In the genomic region with DNA sequence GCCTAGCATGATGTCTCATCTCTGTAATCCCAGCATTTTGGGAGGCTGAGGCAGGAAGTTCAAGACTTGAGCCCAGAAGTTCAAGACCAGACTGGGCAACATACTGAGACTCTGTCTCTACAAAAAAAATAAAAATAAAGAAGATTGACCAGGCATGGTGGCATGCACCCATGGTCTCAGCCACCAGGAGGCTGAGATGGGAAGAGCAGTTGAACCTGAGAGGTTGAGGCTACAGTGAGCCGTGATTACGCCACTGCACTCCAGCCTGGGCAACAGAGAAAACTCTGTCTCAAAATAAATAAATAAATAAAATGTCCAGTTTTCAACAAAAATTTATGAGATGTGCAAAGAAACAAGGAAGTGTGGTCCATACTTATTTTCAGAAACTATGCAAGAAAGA, we compare ENCODE assay signal across 19 cellular contexts. TPM values are rescaled to one million over a fixed set of nuclear protein-coding genes. Genes with fewer than 3 reads are reported as not detected.
DNase-seq lines count a peak whose midpoint lies in the region; ATAC-seq and TF ChIP-seq lines count a peak whose summit lies in the region.
"Had no signal": no experiment of that assay in that cellular context is flagged by ENCODE, and none has a peak within 500 bp of the region (broad histone marks: within the 10 kb centered on the region; RNA-seq: fewer than 3 reads in every experiment).

No MANE protein-coding gene starts in this region.

- H3K36me3 ChIP-seq in GM23248 (ENCODE audit: low read depth) (no peaks in the 10 kb centered on the region), WERI-Rb-1 (no peaks in the 10 kb centered on the region)
- H3K36me3 ChIP-seq: ascending aorta, left lung, right atrium auricular region had no signal

- H3K9ac ChIP-seq in GM23248 = no peak overlapping the region

- no peak overlapping the region for H3K4me2 ChIP-seq in GM23248 (ENCODE audit: unreplicated experiment)

- H3K9me3 ChIP-seq in GM23248 (ENCODE audit: low read depth) (no peaks in the 10 kb centered on the region), WERI-Rb-1 (ENCODE audit: severe bottlenecking) (no peaks in the 10 kb centered on the region)
- H3K9me3 ChIP-seq: ascending aorta, left lung, tibial artery had no signal

- no peaks in the 10 kb centered on the region for H3K9me2 ChIP-seq in GM23248 (ENCODE audit: insufficient read depth)

- no peak for ATAC-seq in activated CD8-positive, alpha-beta T cell treated with anti-CD3 and anti-CD28 coated beads for 36 hours
- ATAC-seq in GM19452 (IDR thresholded peaks at IDR 0.05; ENCODE audit: unreplicated experiment) = no peak
- ATAC-seq: left lung, Right ventricle myocardium inferior had no signal

- peak; percentile 14 for DNase-seq in GM23248
- no peak for DNase-seq in WERI-Rb-1
- no peak for DNase-seq in foreskin fibroblast
- DNase-seq in UCSD-AML1 (lab: John Stamatoyannopoulos, UW; ENCODE audit: unreplicated experiment) = no peak
- no peak for DNase-seq in islet precursor cell
- no peak for DNase-seq in activated CD8-positive, alpha-beta T cell treated with anti-CD3 and anti-CD28 coated beads for 36 hours
- DNase-seq: activated naive CD4-positive, alpha-beta T cell treated with anti-CD3 and anti-CD28 coated beads for 36 hours; cortex of kidney; left lung; NCI-H2029; NCI-H446; stimulated activated naive CD4-positive, alpha-beta T cell treated with Interleukin-2 at 50 U/mL for 16 hours; tibial artery had no signal

- H3K36me3 Mint-ChIP-seq in activated CD8-positive, alpha-beta T cell treated with anti-CD3 and anti-CD28 coated beads for 36 hours (ENCODE audit: low read depth) = no peaks in the 10 kb centered on the region

- H3K27ac ChIP-seq in 22Rv1 (no peak overlapping the region), GM23248 (no peak overlapping the region), WERI-Rb-1 (no peak overlapping the region)
- H3K27ac ChIP-seq: ascending aorta, left lung, right atrium auricular region, tibial artery had no signal

- POLR2A ChIA-PET in activated CD8-positive, alpha-beta T cell treated with anti-CD3 and anti-CD28 coated beads for 36 hours (lab: Charles Lee) = no interaction called here

- peaks cover 6% of the 10 kb centered on the region for H3K27me3 Mint-ChIP-seq in activated CD8-positive, alpha-beta T cell treated with anti-CD3 and anti-CD28 coated beads for 36 hours

- no peak overlapping the region for H2AFZ ChIP-seq in GM23248

- CTCF ChIA-PET in activated CD8-positive, alpha-beta T cell treated with anti-CD3 and anti-CD28 coated beads for 36 hours (lab: Charles Lee) = interaction anchor here (1.0 kb wide), 1 partner anchor 48 kb away, joined by 3 read pairs; no protein-coding TSS in a partner anchor

- no peak overlapping the region for H3K27ac Mint-ChIP-seq in activated CD8-positive, alpha-beta T cell treated with anti-CD3 and anti-CD28 coated beads for 36 hours
- H3K27ac Mint-ChIP-seq: activated naive CD4-positive, alpha-beta T cell treated with anti-CD3 and anti-CD28 coated beads for 36 hours had no signal

- in situ Hi-C loops in GM23248 (cut with MboI) = no loop called here

- intact Hi-C loops in activated CD8-positive, alpha-beta T cell treated with anti-CD3 and anti-CD28 coated beads for 36 hours (cut with micrococcal nuclease) = no loop called here

- H3K4me1 ChIP-seq in GM23248 (ENCODE audit: insufficient read depth) = peaks cover 17% of the 10 kb centered on the region
- H3K4me1 ChIP-seq: ascending aorta, Caco-2, left lung, right atrium auricular region, tibial artery had no signal

- no peaks in the 10 kb centered on the region for H3K79me2 ChIP-seq in GM23248 (ENCODE audit: insufficient read depth)

- peak; percentile 20; the same call in 1 of the 2 replicates for TF ChIP-seq CTCF in 22Rv1 (IDR thresholded peaks at IDR 0.05)
- TF ChIP-seq CTCF in WERI-Rb-1 (IDR thresholded peaks at IDR 0.05; ENCODE audit: low read depth, low read length) = peak; percentile 24; the same call in 1 of the 2 replicates
- peak; percentile 8 for TF ChIP-seq CTCF in foreskin fibroblast (IDR thresholded peaks at IDR 0.05; ENCODE audit: low read depth, low read length)
- no peak for TF ChIP-seq CTCF in activated CD8-positive, alpha-beta T cell treated with anti-CD3 and anti-CD28 coated beads for 36 hours (IDR thresholded peaks at IDR 0.05)

- H3K4me3 ChIP-seq in GM23248 (no peak overlapping the region), WERI-Rb-1 (ENCODE audit: low read depth, low read length) (no peak overlapping the region), foreskin fibroblast (ENCODE audit: low read depth in 1 of 2, low read length in 2 of 2) (no peak overlapping the region)
- H3K4me3 ChIP-seq: ascending aorta, left lung, right atrium auricular region, tibial artery had no signal

- 91 to 98% methylated on average over 2 of the region's 2 CpGs for WGBS in GM23248 (ENCODE audit: low coverage in 1 of 2, low lambda C conversion rate in 2 of 2, missing lambda C conversion rate in 2 of 2), 2 experiments

- H3F3A ChIP-seq in GM23248 (ENCODE audit: insufficient read depth) = peaks cover 15% of the 10 kb centered on the region

- H4K20me1 ChIP-seq in GM23248 (ENCODE audit: insufficient read depth) = no peaks in the 10 kb centered on the region

- H3K4me3 Mint-ChIP-seq in activated CD8-positive, alpha-beta T cell treated with anti-CD3 and anti-CD28 coated beads for 36 hours = no peak overlapping the region
- H3K4me3 Mint-ChIP-seq: activated naive CD4-positive, alpha-beta T cell treated with anti-CD3 and anti-CD28 coated beads for 36 hours had no signal

- no peaks in the 10 kb centered on the region for H3K4me1 Mint-ChIP-seq in activated CD8-positive, alpha-beta T cell treated with anti-CD3 and anti-CD28 coated beads for 36 hours (ENCODE audit: low read depth)

- H3K27me3 ChIP-seq in GM23248 (replicated peaks; ENCODE audit: insufficient read depth) (no peaks in the 10 kb centered on the region), WERI-Rb-1 (ENCODE audit: insufficient read depth, low read depth, severe bottlenecking) (no peaks in the 10 kb centered on the region)
- H3K27me3 ChIP-seq: ascending aorta, left lung, right atrium auricular region, tibial artery had no signal

- no peaks in the 10 kb centered on the region for H3K9me3 Mint-ChIP-seq in activated CD8-positive, alpha-beta T cell treated with anti-CD3 and anti-CD28 coated beads for 36 hours
- H3K9me3 Mint-ChIP-seq: activated naive CD4-positive, alpha-beta T cell treated with anti-CD3 and anti-CD28 coated beads for 36 hours had no signal

RNA-seq across cellular contexts. Expression of gene EFCAB6, which starts 28.3 kb away (rescaled TPM):
- 1.5 and 3.5 TPM in 2 replicates for total RNA-seq in GM23248 (2014; rRNA removed; shearing (Covaris generic))
- 2.0 and 2.1 TPM in 2 replicates for polyA plus RNA-seq in GM23248 (2016; fragmentation: Nextera tagmentation; extraction: Ambion mirVana)
- under 1 TPM; 0.16 to 0.29 TPM for total RNA-seq in activated CD8-positive, alpha-beta T cell treated with anti-CD3 and anti-CD28 coated beads for 36 hours
- total RNA-seq: Caco-2 had no signal
